9 cellular contexts compared by ENCODE assay signal in genomic region chr5:176685010-176685409, GRCh38. TPM values are rescaled to one million over a fixed set of nuclear protein-coding genes. Genes with fewer than 3 reads are reported as not detected.
"Had no signal": no experiment of that assay in that cellular context is flagged by ENCODE, and none has a peak within 500 bp of the region (broad histone marks: within the 10 kb centered on the region; RNA-seq: fewer than 3 reads in every experiment).

No MANE protein-coding gene starts in this region.

- H3K27ac Mint-ChIP-seq: IgD-negative memory B cell had no signal

- H3K4me3 ChIP-seq: K562 had no signal

- DNase-seq: IMR-90, KBM-7, KG1 had no signal

- H3K27ac ChIP-seq: HL-60 had no signal

- H3K4me3 Mint-ChIP-seq: IgD-negative memory B cell had no signal

- H3K4me1 Mint-ChIP-seq: IgD-negative memory B cell had no signal

RNA-seq across cellular contexts. Expression of gene EIF4E1B, which starts 54.5 kb away (rescaled TPM):
- total RNA-seq: HepG2, HT-29, HT1080, IMR-90, K562 had no signal

RNA-seq across cellular contexts. Expression of gene SNCB, which starts 54.7 kb away (rescaled TPM):
- total RNA-seq: HepG2, HT-29, IMR-90, K562 had no signal
